In the genomic region with DNA sequence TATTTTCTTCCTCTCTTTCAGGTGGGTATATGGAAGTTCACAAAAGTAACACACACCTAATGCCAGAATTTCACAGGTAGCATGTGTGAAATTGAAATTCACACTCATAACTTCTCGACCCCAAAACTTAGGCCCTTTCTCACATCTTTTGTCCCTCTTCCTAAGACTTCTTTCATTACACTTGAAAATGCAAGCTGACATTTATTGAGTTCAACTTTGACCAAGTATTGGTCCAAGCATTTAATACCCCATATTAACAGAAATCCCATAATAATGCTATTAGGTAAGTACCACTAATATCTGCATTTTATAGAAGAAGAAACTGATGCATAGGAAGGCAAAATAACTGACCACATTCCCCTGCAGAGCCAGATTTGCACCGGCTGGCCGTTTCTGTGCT, we compare ENCODE assay signal across 23 cellular contexts. TPM values are rescaled to one million over a fixed set of nuclear protein-coding genes. Genes with fewer than 3 reads are reported as not detected.
"Had no signal": no experiment of that assay in that cellular context is flagged by ENCODE, and none has a peak within 500 bp of the region (broad histone marks: within the 10 kb centered on the region; RNA-seq: fewer than 3 reads in every experiment).

No MANE protein-coding gene starts in this region.

- H3K4me1 ChIP-seq: foreskin keratinocyte had no signal

- H3K27me3 ChIP-seq: esophagus muscularis mucosa, gastroesophageal sphincter, heart left ventricle, hepatocyte, left lung had no signal

- H3K4me2 ChIP-seq: hepatocyte had no signal

- H3K4me3 Mint-ChIP-seq: immature natural killer cell, mesothelial cell of epicardium, naive B cell had no signal

- FAIRE-seq: colon, endothelial cell of umbilical vein, kidney had no signal

- H3K79me2 ChIP-seq: hepatocyte had no signal

- H3K9me3 Mint-ChIP-seq: immature natural killer cell, naive B cell had no signal

- H3K36me3 ChIP-seq: left lung, lower lobe of right lung had no signal

- ATAC-seq: foreskin keratinocyte, heart left ventricle, left cardiac atrium, left lung, lower lobe of right lung, mucosa of descending colon had no signal

- H3K4me3 ChIP-seq: coronary artery, esophagus muscularis mucosa, gastroesophageal sphincter, heart left ventricle, hepatocyte, left lung, lower lobe of right lung, mucosa of descending colon had no signal

- H2AFZ ChIP-seq: hepatocyte had no signal

- H3K9me3 ChIP-seq: esophagus muscularis mucosa, gastroesophageal sphincter, heart left ventricle, left lung, lower lobe of right lung, mucosa of descending colon had no signal

- H3K27ac Mint-ChIP-seq: immature natural killer cell, mesothelial cell of epicardium had no signal

- H3K27ac ChIP-seq: coronary artery, foreskin keratinocyte, heart left ventricle, hepatocyte, left lung, lower lobe of right lung had no signal

- H3K4me1 Mint-ChIP-seq: immature natural killer cell had no signal

- DNase-seq: effector CD4-positive, alpha-beta T cell; effector memory CD4-positive, alpha-beta T cell; foreskin keratinocyte; heart left ventricle; hypothalamus; immature natural killer cell; islet precursor cell; kidney; kidney glomerular epithelial cell; left cardiac atrium; left lung; left ventricle myocardium superior; lower lobe of right lung; mesenchymal stem cell; mucosa of descending colon; naive B cell had no signal

- H3K27me3 Mint-ChIP-seq: naive B cell had no signal

- H3K36me3 Mint-ChIP-seq: mesothelial cell of epicardium had no signal

RNA-seq across cellular contexts. Expression of gene MYOM1, which starts 49.0 kb away (rescaled TPM):
- total RNA-seq: endothelial cell of umbilical vein had no signal
